22 cellular contexts compared by ENCODE assay signal in the genomic region with DNA sequence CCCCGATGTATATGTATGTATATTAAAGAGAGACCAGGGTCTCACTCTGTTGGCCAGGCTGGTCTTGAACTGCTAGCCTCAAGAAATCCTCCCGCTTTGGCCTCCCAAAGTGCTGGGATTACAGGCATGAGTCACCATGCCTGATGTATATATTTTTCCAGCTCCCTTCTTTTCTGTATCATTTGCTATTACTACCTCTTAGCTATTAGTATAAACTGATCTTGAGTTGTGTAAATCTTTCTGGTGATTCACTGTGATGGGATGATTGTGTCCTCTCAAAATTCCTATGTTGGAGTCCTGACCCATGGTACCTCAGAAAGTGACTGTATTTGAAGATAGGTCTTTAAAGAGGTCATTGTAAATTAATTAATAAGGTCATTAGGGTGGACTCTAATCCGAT. TPM values are rescaled to one million over a fixed set of nuclear protein-coding genes. Genes with fewer than 3 reads are reported as not detected.
DNase-seq lines count a peak whose midpoint lies in the region; ATAC-seq, FAIRE-seq and TF ChIP-seq lines count a peak whose summit lies in the region.
"Had no signal": no experiment of that assay in that cellular context is flagged by ENCODE, and none has a peak within 500 bp of the region (broad histone marks: within the 10 kb centered on the region; RNA-seq: fewer than 3 reads in every experiment).

No MANE protein-coding gene starts in this region.

- in situ Hi-C loops in GM23248 (cut with MboI) = no loop called here

- intact Hi-C loops in PC-9 (cut with micrococcal nuclease; ENCODE audit: unreplicated experiment) (loop anchor here (2.0 kb wide), 1 partner anchor 206 kb away; no protein-coding TSS in a partner anchor), kidney (cut with DNase I) (no loop called here)

- H3K79me2 ChIP-seq in GM23248 (ENCODE audit: insufficient read depth) = no peaks in the 10 kb centered on the region
- H3K79me2 ChIP-seq in PC-9 (ENCODE audit: low read depth) = no peaks in the 10 kb centered on the region
- H3K79me2 ChIP-seq in neural progenitor cell (ENCODE audit: low read depth) = no peaks in the 10 kb centered on the region

- no peak overlapping the region for H3K4me3 Mint-ChIP-seq in neural progenitor cell
- H3K4me3 Mint-ChIP-seq: activated B cell treated with CpG ODN at 0.5 μM for 24 hours; activated CD4-positive, alpha-beta memory T cell treated with anti-CD3 and anti-CD28 coated beads, Interleukin-2, amount 10 ng/mL, durations not matched to agents 7 days and 5 days; activated naive CD8-positive, alpha-beta T cell treated with anti-CD3 and anti-CD28 coated beads, Interleukin-2, amount 10 ng/mL, durations not matched to agents 7 days and 5 days; nephron progenitor cell; stimulated activated naive CD8-positive, alpha-beta T cell treated with anti-CD3 and anti-CD28 coated beads, Interleukin-15, Interleukin-2, amounts not matched to agents 100 ng/mL and 50 ng/mL, for 24 hours had no signal

- H3K9me2 ChIP-seq in GM23248 (ENCODE audit: insufficient read depth) (no peaks in the 10 kb centered on the region), PC-9 (ENCODE audit: insufficient read depth) (no peaks in the 10 kb centered on the region)

- no TSS peak for BruUV-seq in PC-9 (replicated peaks; lab: Mats Ljungman, UMichigan)

- H3F3A ChIP-seq in GM23248 (ENCODE audit: insufficient read depth) (no peaks in the 10 kb centered on the region), PC-9 (ENCODE audit: insufficient read depth, low read depth) (peaks cover 3% of the 10 kb centered on the region), neural progenitor cell (ENCODE audit: low read depth) (no peaks in the 10 kb centered on the region)

- H3K4me1 ChIP-seq in GM23248 (ENCODE audit: insufficient read depth) (peaks cover 8% of the 10 kb centered on the region), PC-9 (replicated peaks; ENCODE audit: insufficient read depth) (peaks cover 12% of the 10 kb centered on the region), neural progenitor cell (no peaks in the 10 kb centered on the region), kidney (ENCODE audit: control insufficient read depth in 1 of 2, insufficient read depth in 1 of 2, low read depth in 1 of 2, low read length in 2 of 2) (no peaks in the 10 kb centered on the region)
- H3K4me1 ChIP-seq: gastroesophageal sphincter, right lobe of liver, thyroid gland had no signal

- POLR2A ChIA-PET in PC-9 (lab: Charles Lee; ENCODE audit: unreplicated experiment) = interaction anchor here (0.7 kb wide), 1 partner anchor 58 kb away, joined by 8 read pairs; no protein-coding TSS in a partner anchor

- H3K4me2 ChIP-seq in GM23248 (ENCODE audit: unreplicated experiment) (no peak overlapping the region), PC-9 (peak overlapping the region; percentile 52; the same call in 1 of the 2 replicates), neural progenitor cell (no peak overlapping the region)

- H3K9me3 ChIP-seq in GM23248 (ENCODE audit: low read depth) (no peaks in the 10 kb centered on the region), PC-9 (ENCODE audit: insufficient read depth, low read depth) (no peaks in the 10 kb centered on the region), neural progenitor cell (ENCODE audit: low read depth) (no peaks in the 10 kb centered on the region), kidney (ENCODE audit: control insufficient read depth in 1 of 2, low read length in 2 of 2) (no peaks in the 10 kb centered on the region)
- H3K9me3 ChIP-seq: gastroesophageal sphincter, right lobe of liver, thyroid gland had no signal

- H3K27me3 ChIP-seq in GM23248 (replicated peaks; ENCODE audit: insufficient read depth) (no peaks in the 10 kb centered on the region), PC-9 (ENCODE audit: insufficient read depth, low read depth) (no peaks in the 10 kb centered on the region), neural progenitor cell (no peaks in the 10 kb centered on the region)
- H3K27me3 ChIP-seq: gastroesophageal sphincter, right lobe of liver, thyroid gland had no signal

- peaks cover 14% of the 10 kb centered on the region for H3K4me1 Mint-ChIP-seq in neural progenitor cell
- H3K4me1 Mint-ChIP-seq: activated B cell treated with CpG ODN at 0.5 μM for 24 hours; activated CD4-positive, alpha-beta memory T cell treated with anti-CD3 and anti-CD28 coated beads, Interleukin-2, amount 10 ng/mL, durations not matched to agents 7 days and 5 days; activated naive CD8-positive, alpha-beta T cell treated with anti-CD3 and anti-CD28 coated beads, Interleukin-2, amount 10 ng/mL, durations not matched to agents 7 days and 5 days had no signal

- ATAC-seq in GM18868 (IDR thresholded peaks at IDR 0.05; ENCODE audit: unreplicated experiment) = no peak
- ATAC-seq: right lobe of liver had no signal

- no peak for FAIRE-seq in kidney (lab: Jason Lieb, UNC)

- H2AFZ ChIP-seq in GM23248 (no peak overlapping the region), PC-9 (no peak overlapping the region), neural progenitor cell (replicated peaks) (no peak overlapping the region)

- no peaks in the 10 kb centered on the region for H3K27me3 Mint-ChIP-seq in neural progenitor cell (ENCODE audit: insufficient read depth, low read depth)
- H3K27me3 Mint-ChIP-seq: activated B cell treated with CpG ODN at 0.5 μM for 24 hours; activated CD4-positive, alpha-beta memory T cell treated with anti-CD3 and anti-CD28 coated beads, Interleukin-2, amount 10 ng/mL, durations not matched to agents 7 days and 5 days; activated naive CD8-positive, alpha-beta T cell treated with anti-CD3 and anti-CD28 coated beads, Interleukin-2, amount 10 ng/mL, durations not matched to agents 7 days and 5 days; stimulated activated naive CD8-positive, alpha-beta T cell treated with anti-CD3 and anti-CD28 coated beads, Interleukin-15, Interleukin-2, amounts not matched to agents 100 ng/mL and 50 ng/mL, for 24 hours had no signal

- DNase-seq in GM23248 (peak; percentile 10), PC-9 (peak in 1 of 2 experiments; percentile 48), caudate nucleus (lab: John Stamatoyannopoulos, UW) (no peak), neural progenitor cell (ENCODE audit: low spot score) (no peak), kidney (no peak), kidney glomerular epithelial cell (lab: John Stamatoyannopoulos, UW) (no peak), NCI-H524 treated with DMSO at 0.1 percent for 48 hours (lab: John Stamatoyannopoulos, UW) (no peak)
- DNase-seq: activated B cell treated with CpG ODN at 0.5 μM for 24 hours; activated CD4-positive, alpha-beta memory T cell treated with anti-CD3 and anti-CD28 coated beads, Interleukin-2, amount 10 ng/mL, durations not matched to agents 7 days and 5 days; activated effector memory CD4-positive, alpha-beta T cell treated with Interleukin-2 at 50 U/mL for 16 hours; activated naive CD8-positive, alpha-beta T cell treated with anti-CD3 and anti-CD28 coated beads, Interleukin-2, amount 10 ng/mL, durations not matched to agents 7 days and 5 days; effector CD4-positive, alpha-beta T cell; hippocampal formation; NCI-H1105; NCI-H1930; nephron progenitor cell; right lobe of liver; T-helper 9 cell; thyroid gland had no signal

- H3K9ac ChIP-seq in GM23248 (no peak overlapping the region), neural progenitor cell (no peak overlapping the region), kidney (ENCODE audit: low read length in 2 of 2) (no peak overlapping the region)

- TF ChIP-seq CTCF in PC-9 (conservative IDR thresholded peaks at IDR 0.05) (no peak), neural progenitor cell (IDR thresholded peaks at IDR 0.05) (no peak), kidney (IDR thresholded peaks at IDR 0.05; ENCODE audit: borderline replicate concordance, extremely low read depth, insufficient read depth) (no peak)

- no peak overlapping the region for H3K4me3 ChIP-seq in GM23248
- H3K4me3 ChIP-seq in PC-9 = no peak overlapping the region
- H3K4me3 ChIP-seq in neural progenitor cell = no peak overlapping the region
- H3K4me3 ChIP-seq in kidney (ENCODE audit: low read length in 2 of 2) = no peak overlapping the region
- H3K4me3 ChIP-seq: gastroesophageal sphincter, right lobe of liver, thyroid gland had no signal

- no peaks in the 10 kb centered on the region for H3K36me3 ChIP-seq in GM23248 (ENCODE audit: low read depth)
- H3K36me3 ChIP-seq in PC-9 (ENCODE audit: low read depth) = no peaks in the 10 kb centered on the region
- no peaks in the 10 kb centered on the region for H3K36me3 ChIP-seq in neural progenitor cell
- no peaks in the 10 kb centered on the region for H3K36me3 ChIP-seq in kidney (ENCODE audit: control insufficient read depth in 1 of 2, insufficient read depth in 2 of 2, low read length in 2 of 2)
- H3K36me3 ChIP-seq: gastroesophageal sphincter, right lobe of liver, thyroid gland had no signal

- peak overlapping the region; percentile 34 for H3K27ac Mint-ChIP-seq in neural progenitor cell
- H3K27ac Mint-ChIP-seq: activated B cell treated with CpG ODN at 0.5 μM for 24 hours; activated CD4-positive, alpha-beta memory T cell treated with anti-CD3 and anti-CD28 coated beads, Interleukin-2, amount 10 ng/mL, durations not matched to agents 7 days and 5 days; activated naive CD8-positive, alpha-beta T cell treated with anti-CD3 and anti-CD28 coated beads, Interleukin-2, amount 10 ng/mL, durations not matched to agents 7 days and 5 days; stimulated activated naive CD8-positive, alpha-beta T cell treated with anti-CD3 and anti-CD28 coated beads, Interleukin-15, Interleukin-2, amounts not matched to agents 100 ng/mL and 50 ng/mL, for 24 hours had no signal

- H3K9me3 Mint-ChIP-seq in neural progenitor cell = no peaks in the 10 kb centered on the region
- H3K9me3 Mint-ChIP-seq: activated B cell treated with CpG ODN at 0.5 μM for 24 hours; activated CD4-positive, alpha-beta memory T cell treated with anti-CD3 and anti-CD28 coated beads, Interleukin-2, amount 10 ng/mL, durations not matched to agents 7 days and 5 days; activated naive CD8-positive, alpha-beta T cell treated with anti-CD3 and anti-CD28 coated beads, Interleukin-2, amount 10 ng/mL, durations not matched to agents 7 days and 5 days; stimulated activated naive CD8-positive, alpha-beta T cell treated with anti-CD3 and anti-CD28 coated beads, Interleukin-15, Interleukin-2, amounts not matched to agents 100 ng/mL and 50 ng/mL, for 24 hours had no signal

- 93 to 100% methylated on average over 3 of the region's 3 CpGs for WGBS in GM23248 (ENCODE audit: low coverage in 1 of 2, low lambda C conversion rate in 2 of 2, missing lambda C conversion rate in 2 of 2), 2 experiments

- H4K20me1 ChIP-seq in GM23248 (ENCODE audit: insufficient read depth) (no peaks in the 10 kb centered on the region), PC-9 (ENCODE audit: insufficient read depth) (no peaks in the 10 kb centered on the region), neural progenitor cell (ENCODE audit: low read depth) (no peaks in the 10 kb centered on the region)

- peaks cover 9% of the 10 kb centered on the region for H3K36me3 Mint-ChIP-seq in neural progenitor cell

- H3K27ac ChIP-seq in GM23248 (peak overlapping the region; percentile 39; the same call in 1 of the 2 replicates), PC-9 (peak overlapping the region; percentile 63), caudate nucleus (ENCODE audit: low read depth, low read length) (peak overlapping the region; percentile 8), neural progenitor cell (no peak overlapping the region), kidney (ENCODE audit: low read depth in 2 of 2, low read length in 2 of 2) (no peak overlapping the region)
- H3K27ac ChIP-seq: gastroesophageal sphincter, right lobe of liver, thyroid gland had no signal

- CTCF ChIA-PET in PC-9 (lab: Charles Lee) = interaction anchor here (1.0 kb wide), 1 partner anchor 251 kb away, joined by 3 read pairs; no protein-coding TSS in a partner anchor

RNA-seq across cellular contexts. Expression of a gene that starts 53.1 kb away (rescaled TPM):
- total RNA-seq in GM23248 (2014; rRNA removed; shearing (Covaris generic)) = 11.8 and 12.0 TPM in 2 replicates
- polyA plus RNA-seq in GM23248 (2016; fragmentation: Nextera tagmentation; extraction: Ambion mirVana) (63.2 and 65.7 TPM in 2 replicates), kidney (ENCODE audit: insufficient read depth, low read depth, low replicate concordance) (75.0 TPM)
- total RNA-seq in PC-9 (2021) (49.4 and 61.7 TPM in 2 replicates), neural progenitor cell (ENCODE audit: low replicate concordance) (16.3 and 20.9 TPM in 2 replicates), kidney (57.8 TPM)

Comparison
In these comparisons a context has a peak if more than half of its experiments do, and no peak if none do; other contexts are left out.
1. H3K27ac ChIP-seq: peak in GM23248 (single experiment), PC-9 (single experiment) and caudate nucleus (single experiment); none in neural progenitor cell (single experiment) and kidney (0 of 2).